In the genomic region with DNA sequence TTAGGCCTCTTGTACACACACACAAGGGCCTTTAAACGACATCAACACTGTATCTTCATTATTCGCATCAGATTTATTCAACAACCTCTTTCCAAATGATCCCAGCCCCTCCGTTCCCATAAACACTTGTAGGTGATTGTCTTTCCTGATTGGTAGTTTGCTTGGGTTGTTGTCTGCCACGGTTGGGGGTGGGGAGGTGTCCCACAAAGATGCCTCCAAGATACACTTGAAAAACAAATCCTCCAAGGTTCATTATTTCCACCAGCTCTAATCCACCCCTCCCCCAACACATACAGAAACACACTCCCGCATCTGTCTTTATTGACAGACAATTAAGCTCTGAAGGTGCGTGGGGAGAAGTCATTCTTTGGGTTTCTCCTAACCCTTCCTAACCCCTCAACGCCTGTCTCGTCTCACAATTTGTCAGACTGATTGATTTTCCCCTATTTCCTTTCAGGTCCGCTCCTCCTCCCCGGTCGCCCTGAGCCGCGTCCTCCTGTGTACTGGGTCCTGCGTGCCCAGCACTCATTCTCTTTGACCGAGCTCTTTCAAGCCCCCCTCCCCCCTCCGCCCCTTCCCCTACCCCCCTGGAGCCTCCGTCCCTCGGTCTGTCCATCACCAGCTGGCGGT, we compare ENCODE assay signal across 8 cellular contexts. TPM values are rescaled to one million over a fixed set of nuclear protein-coding genes. Genes with fewer than 3 reads are reported as not detected.
DNase-seq lines count a peak whose midpoint lies in the region; ATAC-seq and TF ChIP-seq lines count a peak whose summit lies in the region.

No MANE protein-coding gene starts in this region.

- in situ Hi-C loops in IMR-90 (cut with MboI; ENCODE audit: low sequenced_read_pairs): no loop called here

- no peak for TF ChIP-seq CTCF in IMR-90 (conservative IDR thresholded peaks at IDR 0.05; ENCODE audit: low read depth, low read length)
- TF ChIP-seq CTCF in esophagus muscularis mucosa (IDR thresholded peaks at IDR 0.05): no peak

- H2AFZ ChIP-seq in IMR-90 (replicated peaks; ENCODE audit: low read length, poor library complexity): peak overlapping the region; percentile 1

- peak overlapping the region; percentile 87 for H3K23ac ChIP-seq in IMR-90 (ENCODE audit: low read depth, low read length)

- peaks cover 5% of the 10 kb centered on the region for H3K36me3 ChIP-seq in IMR-90 (ENCODE audit: control insufficient read depth, insufficient read depth, low read length)
- H3K36me3 ChIP-seq in esophagus muscularis mucosa: peaks cover 0 to 17% (median 8%) of the 10 kb centered on the region in 4 donors
- H3K36me3 ChIP-seq in naive thymus-derived CD4-positive, alpha-beta T cell (ENCODE audit: control insufficient read depth in 2 of 3, insufficient read depth in 3 of 3, low read length in 3 of 3): peaks cover 0 to 19% (median 0%) of the 10 kb centered on the region in 3 experiments

- H4K5ac ChIP-seq in IMR-90 (ENCODE audit: low read depth, low read length): no peak overlapping the region

- BruUV-seq in IMR-90 (replicated peaks; lab: Mats Ljungman, UMichigan): no TSS peak

- ATAC-seq in IMR-90 (ENCODE audit: low read depth): 0 out of 2 replicates have a peak, but pooled peaks have one; percentile 2
- no peak for ATAC-seq in naive thymus-derived CD4-positive, alpha-beta T cell
- no peak for ATAC-seq in HG03565 (IDR thresholded peaks at IDR 0.05; ENCODE audit: unreplicated experiment)

- peak overlapping the region; percentile 80 for H3K14ac ChIP-seq in IMR-90 (replicated peaks; ENCODE audit: low read depth, low read length)

- peaks cover 35% of the 10 kb centered on the region for H4K20me1 ChIP-seq in IMR-90 (ENCODE audit: insufficient read depth, low read length)

- 0 out of 2 replicates have a peak overlapping the region, but pooled peaks have one; percentile 6 for H3K56ac ChIP-seq in IMR-90 (ENCODE audit: extremely low read depth, insufficient read depth, low read length)

- no peak overlapping the region for H2BK120ac ChIP-seq in IMR-90 (ENCODE audit: low read depth, low read length)

- H4K91ac ChIP-seq in IMR-90 (ENCODE audit: insufficient read depth, low read depth, low read length): no peak overlapping the region

- no peak overlapping the region for H2BK15ac ChIP-seq in IMR-90 (ENCODE audit: low read depth, low read length)

- peak overlapping the region; percentile 93 for H2AK9ac ChIP-seq in IMR-90 (replicated peaks; ENCODE audit: low read depth, low read length, poor library complexity)

- H3K4me3 ChIP-seq in IMR-90 (ENCODE audit: insufficient read depth, low read depth, low read length) (peak overlapping the region; percentile 77), esophagus muscularis mucosa (peak overlapping the region; percentile 79 to 98 (median 88))
- H3K4me3 ChIP-seq in naive thymus-derived CD4-positive, alpha-beta T cell (ENCODE audit: low read length): peak overlapping the region; percentile 65

- H3K4me1 ChIP-seq in IMR-90 (ENCODE audit: control insufficient read depth, insufficient read depth, low read length) (peaks cover 4% of the 10 kb centered on the region; the same call in 1 of the 2 replicates), esophagus muscularis mucosa (peaks cover 39 to 66% (median 62%) of the 10 kb centered on the region in 4 donors)
- H3K4me1 ChIP-seq in naive thymus-derived CD4-positive, alpha-beta T cell (ENCODE audit: control insufficient read depth in 2 of 2, insufficient read depth in 2 of 2, low read length in 2 of 2): peaks cover 28 to 30% of the 10 kb centered on the region in 2 donors

- dilution Hi-C loops in IMR-90 (cut with HindIII; ENCODE audit: low sequenced_read_pairs, unreplicated experiment): no loop called here

- H3K9me3 Mint-ChIP-seq in naive thymus-derived CD4-positive, alpha-beta T cell: peaks cover 0 to 3% (median 0%) of the 10 kb centered on the region in 11 donors

- TF ChIP-seq EP300 in esophagus muscularis mucosa (IDR thresholded peaks at IDR 0.05): no peak

- peak overlapping the region; percentile 92 for H3K9ac ChIP-seq in IMR-90 (ENCODE audit: low read depth, low read length)

- no peak overlapping the region for H4K8ac ChIP-seq in IMR-90 (ENCODE audit: low read depth in 2 of 2, low read length in 2 of 2)

- peak overlapping the region; percentile 49; the same call in 1 of the 2 replicates for H3K4ac ChIP-seq in IMR-90 (ENCODE audit: low read depth, low read length)

- H3K27me3 ChIP-seq in IMR-90 (ENCODE audit: control insufficient read depth, insufficient read depth, low read length) (no peaks in the 10 kb centered on the region), esophagus muscularis mucosa (no peaks in the 10 kb centered on the region)
- no peaks in the 10 kb centered on the region for H3K27me3 ChIP-seq in naive thymus-derived CD4-positive, alpha-beta T cell (ENCODE audit: control insufficient read depth in 2 of 2, insufficient read depth in 2 of 2, low read length in 2 of 2)

- H2BK5ac ChIP-seq in IMR-90 (ENCODE audit: low read depth, low read length, poor library complexity, severe bottlenecking): peak overlapping the region; percentile 94

- no peaks in the 10 kb centered on the region for H3K27me3 Mint-ChIP-seq in naive thymus-derived CD4-positive, alpha-beta T cell

- H3K79me1 ChIP-seq in IMR-90 (ENCODE audit: low read depth in 1 of 2, low read length in 2 of 2): peaks cover 9 to 36% of the 10 kb centered on the region in 2 experiments

- H3K18ac ChIP-seq in IMR-90 (ENCODE audit: low read depth, low read length): peak overlapping the region; percentile 2; the same call in 1 of the 2 replicates

- H3K9me3 ChIP-seq in IMR-90 (ENCODE audit: control insufficient read depth, insufficient read depth, low read length) (no peaks in the 10 kb centered on the region), esophagus muscularis mucosa (no peaks in the 10 kb centered on the region)
- no peaks in the 10 kb centered on the region for H3K9me3 ChIP-seq in naive thymus-derived CD4-positive, alpha-beta T cell (ENCODE audit: control insufficient read depth in 2 of 3, low read length in 3 of 3)

- DNase-seq in CD1c-positive myeloid dendritic cell (ENCODE audit: extremely low spot score) (peak; percentile 4), IMR-90 (no peak), esophagus muscularis mucosa (ENCODE audit: extremely low spot score) (no peak), NOMO-1 treated with dmso at 0.1 percent for 144 hours (lab: John Stamatoyannopoulos, UW; ENCODE audit: unreplicated experiment) (no peak), NCI-H2081 treated with DMSO at 0.1 percent for 48 hours (lab: John Stamatoyannopoulos, UW) (no peak)
- peak; percentile 6 to 7 for DNase-seq in activated CD4-positive, alpha-beta T cell treated with anti-CD3 and anti-CD28 coated beads, Interleukin-2, amount 50 U/mL, for 4 hours
- DNase-seq in naive thymus-derived CD4-positive, alpha-beta T cell: peak in 7 of 9 donors; percentile 22 to 48 (median 29)

- H3K27ac Mint-ChIP-seq in naive thymus-derived CD4-positive, alpha-beta T cell: peak overlapping the region; percentile 81 to 97 (median 90)

- 0% methylated on average over 4 of the region's 19 CpGs; no CpG with 5 or more reads in 1 of the 2 experiments for WGBS in IMR-90 (ENCODE audit: extremely low coverage in 2 of 2, insufficient read length in 1 of 2), 2 experiments
- WGBS in esophagus muscularis mucosa: 1% methylated on average over 19 of the region's 19 CpGs

- H3K9me1 ChIP-seq in IMR-90 (ENCODE audit: insufficient read depth, low read length): peaks cover 4% of the 10 kb centered on the region

- H2AK5ac ChIP-seq in IMR-90 (ENCODE audit: low read depth, low read length): peak overlapping the region; percentile 56

- CTCF ChIA-PET in IMR-90 (lab: Yijun Ruan, JAX): interaction anchor here (0.5 to 1.0 kb wide), 2 partner anchors 21 to 27 kb away, joined by 4 read pairs; no protein-coding TSS in a partner anchor
- CTCF ChIA-PET in naive thymus-derived CD4-positive, alpha-beta T cell (lab: Charles Lee): interaction anchor here (0.7 kb wide), 1 partner anchor 9 kb away, joined by 3 read pairs; no protein-coding TSS in a partner anchor

- peak overlapping the region; percentile 84 to 97 (median 91) for H3K4me3 Mint-ChIP-seq in naive thymus-derived CD4-positive, alpha-beta T cell

- H3K27ac ChIP-seq in IMR-90 (ENCODE audit: insufficient read depth, low read length) (peak overlapping the region; percentile 98), esophagus muscularis mucosa (replicated peaks in 1 of 4) (peak overlapping the region; percentile 97 to 98 (median 97))
- H3K27ac ChIP-seq in naive thymus-derived CD4-positive, alpha-beta T cell (ENCODE audit: low read depth, low read length): peak overlapping the region; percentile 90

- intact Hi-C loops in IMR-90 (cut with micrococcal nuclease) (loop anchor here (10.0 kb wide), 1 partner anchor 492 kb away; a partner anchor contains a TSS), esophagus muscularis mucosa (cut with DNase I) (no loop called here)
- intact Hi-C loops in naive thymus-derived CD4-positive, alpha-beta T cell (cut with micrococcal nuclease): loop anchor here (2.0 to 10.0 kb wide), 7 partner anchors 14 to 1778 kb away; a partner anchor contains a TSS

- peaks cover 46 to 74% (median 56%) of the 10 kb centered on the region in 7 donors for H3K4me1 Mint-ChIP-seq in naive thymus-derived CD4-positive, alpha-beta T cell

- H3K36me3 Mint-ChIP-seq in naive thymus-derived CD4-positive, alpha-beta T cell: peaks cover 0 to 21% (median 0%) of the 10 kb centered on the region in 5 donors

- no peak overlapping the region for H2BK20ac ChIP-seq in IMR-90 (ENCODE audit: low read depth, low read length)

- POLR2A ChIA-PET in IMR-90 (lab: Charles Lee; ENCODE audit: unreplicated experiment): no interaction called here
- POLR2A ChIA-PET in naive thymus-derived CD4-positive, alpha-beta T cell (lab: Charles Lee): interaction anchor here (0.7 to 5.3 kb wide), 15 partner anchors 10 to 317 kb away, joined by 3 to 24 read pairs (median 4); a partner anchor contains a TSS

- no peak for TF ChIP-seq RAD21 in IMR-90 (IDR thresholded peaks at IDR 0.05; ENCODE audit: low read length)

- no peak; the same call in none of the 2 replicates for TF ChIP-seq POLR2A in IMR-90 (IDR thresholded peaks at IDR 0.05; ENCODE audit: low read depth, low read length)
- TF ChIP-seq POLR2A in esophagus muscularis mucosa (IDR thresholded peaks at IDR 0.05; ENCODE audit: low read depth): no peak

- peak overlapping the region; percentile 95 for H3K4me2 ChIP-seq in IMR-90 (ENCODE audit: low read depth, low read length)

TF ChIP-seq in IMR-90, 13 proteins besides CTCF, POLR2A, EP300 and RAD21:
- TF ChIP-seq MXI1 (IDR thresholded peaks at IDR 0.05; ENCODE audit: borderline replicate concordance, low read depth, low read length) (0 out of 2 replicates have a peak, but pooled peaks have one; percentile 0), CEBPB (IDR thresholded peaks at IDR 0.05; ENCODE audit: low read depth, low read length) (no peak)
TF ChIP-seq in IMR-90: peak in this region for 1.

RNA-seq across cellular contexts. Expression of a gene that starts 1.4 kb away (rescaled TPM):
- total RNA-seq in IMR-90 (2012; rRNA removed) (23.8 and 41.4 TPM in 2 replicates), esophagus muscularis mucosa (10 to 100 TPM; 74.9 to 84.7 (median 78.4) TPM)
- polyA plus RNA-seq in IMR-90 (2012; rRNA removed): 31.1 and 46.4 TPM in 2 replicates
- polyA plus RNA-seq in IMR-90 (2012; cell fraction: cytosol; rRNA removed): 13.2 and 15.6 TPM in 2 replicates
- polyA plus RNA-seq in IMR-90 (2012; cell fraction: nucleus; rRNA removed; ENCODE audit: low replicate concordance): 14.3 and 60.9 TPM in 2 replicates
- 100 to 1,000 TPM in 3 of 5 experiments, 10 to 100 TPM in 2; 80.5 to 164 (median 104) TPM for total RNA-seq in naive thymus-derived CD4-positive, alpha-beta T cell
- polyA plus RNA-seq in naive thymus-derived CD4-positive, alpha-beta T cell: 1 to 10 TPM; 1.7 to 3.1 TPM

Comparison
In these comparisons a context has a peak if more than half of its experiments do, and no peak if none do; other contexts are left out.
1. DNase-seq: peak in CD1c-positive myeloid dendritic cell (single experiment), activated CD4-positive, alpha-beta T cell treated with anti-CD3 and anti-CD28 coated beads, Interleukin-2, amount 50 U/mL, for 4 hours (2 of 2) and naive thymus-derived CD4-positive, alpha-beta T cell (7 of 9); none in IMR-90 (single experiment), esophagus muscularis mucosa (single experiment), NOMO-1 treated with dmso at 0.1 percent for 144 hours (single experiment) and NCI-H2081 treated with DMSO at 0.1 percent for 48 hours (single experiment).
2. Peak in every context shown above with its lines, with median percentiles within 50 percentile points of each other: H3K27ac ChIP-seq and H3K4me3 ChIP-seq.